ENCODE assay signal across 1 cellular context in the genomic region with DNA sequence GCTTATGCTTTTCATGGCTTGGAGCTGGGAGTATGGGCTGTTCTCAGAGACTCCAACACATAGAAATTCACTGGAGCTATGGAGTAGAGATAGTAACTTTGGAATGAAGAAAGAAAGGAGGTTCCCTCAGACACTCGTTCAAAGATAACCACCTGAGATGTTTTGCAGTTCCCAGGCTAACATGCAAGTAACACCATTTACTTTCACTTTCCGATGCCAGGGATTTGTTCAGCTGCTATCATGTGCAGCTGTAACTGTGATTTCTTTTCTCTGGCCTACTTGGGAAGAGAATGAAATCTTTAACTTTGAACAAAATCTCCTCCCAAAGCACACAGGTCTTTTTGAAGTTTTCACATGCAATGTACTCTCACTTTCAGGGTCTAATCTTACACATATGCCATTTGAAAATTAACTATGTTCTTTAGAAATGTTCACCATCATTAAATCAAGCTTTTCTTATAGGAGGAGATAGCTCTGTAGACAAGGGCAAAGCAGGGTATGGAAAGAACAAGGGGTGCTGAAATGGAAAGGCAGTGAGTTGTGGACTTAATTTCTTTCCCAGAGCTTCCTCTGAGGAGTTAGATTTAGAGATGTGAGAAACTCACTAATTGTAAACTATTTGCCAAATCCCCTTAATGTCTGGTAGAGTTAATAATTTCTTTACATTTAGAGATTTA.
TF ChIP-seq lines count a peak whose summit lies in the region.

No MANE protein-coding gene starts in this region.

TF ChIP-seq in GM23338, 12 proteins besides CTCF, POLR2A, EP300 and RAD21 (continued from another document):
- TF ChIP-seq, protein P1, sequence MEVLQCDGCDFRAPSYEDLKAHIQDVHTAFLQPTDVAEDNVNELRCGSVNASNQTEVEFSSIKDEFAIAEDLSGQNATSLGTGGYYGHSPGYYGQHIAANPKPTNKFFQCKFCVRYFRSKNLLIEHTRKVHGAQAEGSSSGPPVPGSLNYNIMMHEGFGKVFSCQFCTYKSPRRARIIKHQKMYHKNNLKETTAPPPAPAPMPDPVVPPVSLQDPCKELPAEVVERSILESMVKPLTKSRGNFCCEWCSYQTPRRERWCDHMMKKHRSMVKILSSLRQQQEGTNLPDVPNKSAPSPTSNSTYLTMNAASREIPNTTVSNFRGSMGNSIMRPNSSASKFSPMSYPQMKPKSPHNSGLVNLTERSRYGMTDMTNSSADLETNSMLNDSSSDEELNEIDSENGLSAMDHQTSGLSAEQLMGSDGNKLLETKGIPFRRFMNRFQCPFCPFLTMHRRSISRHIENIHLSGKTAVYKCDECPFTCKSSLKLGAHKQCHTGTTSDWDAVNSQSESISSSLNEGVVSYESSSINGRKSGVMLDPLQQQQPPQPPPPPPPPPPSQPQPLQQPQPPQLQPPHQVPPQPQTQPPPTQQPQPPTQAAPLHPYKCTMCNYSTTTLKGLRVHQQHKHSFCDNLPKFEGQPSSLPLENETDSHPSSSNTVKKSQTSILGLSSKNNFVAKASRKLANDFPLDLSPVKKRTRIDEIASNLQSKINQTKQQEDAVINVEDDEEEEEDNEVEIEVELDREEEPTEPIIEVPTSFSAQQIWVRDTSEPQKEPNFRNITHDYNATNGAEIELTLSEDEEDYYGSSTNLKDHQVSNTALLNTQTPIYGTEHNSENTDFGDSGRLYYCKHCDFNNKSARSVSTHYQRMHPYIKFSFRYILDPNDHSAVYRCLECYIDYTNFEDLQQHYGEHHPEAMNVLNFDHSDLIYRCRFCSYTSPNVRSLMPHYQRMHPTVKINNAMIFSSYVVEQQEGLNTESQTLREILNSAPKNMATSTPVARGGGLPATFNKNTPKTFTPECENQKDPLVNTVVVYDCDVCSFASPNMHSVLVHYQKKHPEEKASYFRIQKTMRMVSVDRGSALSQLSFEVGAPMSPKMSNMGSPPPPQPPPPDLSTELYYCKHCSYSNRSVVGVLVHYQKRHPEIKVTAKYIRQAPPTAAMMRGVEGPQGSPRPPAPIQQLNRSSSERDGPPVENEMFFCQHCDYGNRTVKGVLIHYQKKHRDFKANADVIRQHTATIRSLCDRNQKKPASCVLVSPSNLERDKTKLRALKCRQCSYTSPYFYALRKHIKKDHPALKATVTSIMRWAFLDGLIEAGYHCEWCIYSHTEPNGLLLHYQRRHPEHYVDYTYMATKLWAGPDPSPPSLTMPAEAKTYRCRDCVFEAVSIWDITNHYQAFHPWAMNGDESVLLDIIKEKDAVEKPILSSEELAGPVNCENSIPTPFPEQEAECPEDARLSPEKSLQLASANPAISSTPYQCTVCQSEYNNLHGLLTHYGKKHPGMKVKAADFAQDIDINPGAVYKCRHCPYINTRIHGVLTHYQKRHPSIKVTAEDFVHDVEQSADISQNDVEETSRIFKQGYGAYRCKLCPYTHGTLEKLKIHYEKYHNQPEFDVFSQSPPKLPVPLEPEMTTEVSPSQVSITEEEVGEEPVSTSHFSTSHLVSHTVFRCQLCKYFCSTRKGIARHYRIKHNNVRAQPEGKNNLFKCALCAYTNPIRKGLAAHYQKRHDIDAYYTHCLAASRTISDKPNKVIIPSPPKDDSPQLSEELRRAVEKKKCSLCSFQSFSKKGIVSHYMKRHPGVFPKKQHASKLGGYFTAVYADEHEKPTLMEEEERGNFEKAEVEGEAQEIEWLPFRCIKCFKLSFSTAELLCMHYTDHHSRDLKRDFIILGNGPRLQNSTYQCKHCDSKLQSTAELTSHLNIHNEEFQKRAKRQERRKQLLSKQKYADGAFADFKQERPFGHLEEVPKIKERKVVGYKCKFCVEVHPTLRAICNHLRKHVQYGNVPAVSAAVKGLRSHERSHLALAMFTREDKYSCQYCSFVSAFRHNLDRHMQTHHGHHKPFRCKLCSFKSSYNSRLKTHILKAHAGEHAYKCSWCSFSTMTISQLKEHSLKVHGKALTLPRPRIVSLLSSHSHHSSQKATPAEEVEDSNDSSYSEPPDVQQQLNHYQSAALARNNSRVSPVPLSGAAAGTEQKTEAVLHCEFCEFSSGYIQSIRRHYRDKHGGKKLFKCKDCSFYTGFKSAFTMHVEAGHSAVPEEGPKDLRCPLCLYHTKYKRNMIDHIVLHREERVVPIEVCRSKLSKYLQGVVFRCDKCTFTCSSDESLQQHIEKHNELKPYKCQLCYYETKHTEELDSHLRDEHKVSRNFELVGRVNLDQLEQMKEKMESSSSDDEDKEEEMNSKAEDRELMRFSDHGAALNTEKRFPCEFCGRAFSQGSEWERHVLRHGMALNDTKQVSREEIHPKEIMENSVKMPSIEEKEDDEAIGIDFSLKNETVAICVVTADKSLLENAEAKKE (CRISPR knock-in tag; IDR thresholded peaks at IDR 0.05): no peak
- TF ChIP-seq JUNB (IDR thresholded peaks at IDR 0.05; ENCODE audit: unreplicated experiment) (no peak), CREB1 (CRISPR knock-in tag; IDR thresholded peaks at IDR 0.05; ENCODE audit: low read depth) (no peak), NANOG (IDR thresholded peaks at IDR 0.05; ENCODE audit: borderline replicate concordance) (no peak), ZNF114 (CRISPR knock-in tag; IDR thresholded peaks at IDR 0.05) (no peak)
- TF ChIP-seq, protein P2, sequence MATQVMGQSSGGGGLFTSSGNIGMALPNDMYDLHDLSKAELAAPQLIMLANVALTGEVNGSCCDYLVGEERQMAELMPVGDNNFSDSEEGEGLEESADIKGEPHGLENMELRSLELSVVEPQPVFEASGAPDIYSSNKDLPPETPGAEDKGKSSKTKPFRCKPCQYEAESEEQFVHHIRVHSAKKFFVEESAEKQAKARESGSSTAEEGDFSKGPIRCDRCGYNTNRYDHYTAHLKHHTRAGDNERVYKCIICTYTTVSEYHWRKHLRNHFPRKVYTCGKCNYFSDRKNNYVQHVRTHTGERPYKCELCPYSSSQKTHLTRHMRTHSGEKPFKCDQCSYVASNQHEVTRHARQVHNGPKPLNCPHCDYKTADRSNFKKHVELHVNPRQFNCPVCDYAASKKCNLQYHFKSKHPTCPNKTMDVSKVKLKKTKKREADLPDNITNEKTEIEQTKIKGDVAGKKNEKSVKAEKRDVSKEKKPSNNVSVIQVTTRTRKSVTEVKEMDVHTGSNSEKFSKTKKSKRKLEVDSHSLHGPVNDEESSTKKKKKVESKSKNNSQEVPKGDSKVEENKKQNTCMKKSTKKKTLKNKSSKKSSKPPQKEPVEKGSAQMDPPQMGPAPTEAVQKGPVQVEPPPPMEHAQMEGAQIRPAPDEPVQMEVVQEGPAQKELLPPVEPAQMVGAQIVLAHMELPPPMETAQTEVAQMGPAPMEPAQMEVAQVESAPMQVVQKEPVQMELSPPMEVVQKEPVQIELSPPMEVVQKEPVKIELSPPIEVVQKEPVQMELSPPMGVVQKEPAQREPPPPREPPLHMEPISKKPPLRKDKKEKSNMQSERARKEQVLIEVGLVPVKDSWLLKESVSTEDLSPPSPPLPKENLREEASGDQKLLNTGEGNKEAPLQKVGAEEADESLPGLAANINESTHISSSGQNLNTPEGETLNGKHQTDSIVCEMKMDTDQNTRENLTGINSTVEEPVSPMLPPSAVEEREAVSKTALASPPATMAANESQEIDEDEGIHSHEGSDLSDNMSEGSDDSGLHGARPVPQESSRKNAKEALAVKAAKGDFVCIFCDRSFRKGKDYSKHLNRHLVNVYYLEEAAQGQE (IDR thresholded peaks at IDR 0.05; ENCODE audit: unreplicated experiment): no peak
TF ChIP-seq in GM23338: peak in this region for 0.
